In genomic region chr2:218399391-218400166, GRCh38 we compare ENCODE assay signal across 1 cellular context.
TF ChIP-seq lines count a peak whose summit lies in the region.

CTDSP1 (plus strand) TSS chr2:218399868; CDS start chr2:218400091, 223 bp downstream.

TF ChIP-seq in HepG2, 621 proteins besides CTCF, POLR2A, EP300 and RAD21 (continued from another document and continues in another):
- TF ChIP-seq ZBTB14 (CRISPR knock-in tag; IDR thresholded peaks at IDR 0.05) (no peak), ZNF484 (CRISPR knock-in tag; IDR thresholded peaks at IDR 0.05; ENCODE audit: borderline replicate concordance, low read depth) (no peak), ZNF761 (CRISPR knock-in tag; conservative IDR thresholded peaks at IDR 0.05) (no peak; the same call in 1 of the 2 replicates), ZNF644 (CRISPR knock-in tag; IDR thresholded peaks at IDR 0.05; ENCODE audit: low read depth) (no peak), SOX5 (CRISPR knock-in tag; IDR thresholded peaks at IDR 0.05; ENCODE audit: borderline replicate concordance) (peak; percentile 48), KIAA2018 (CRISPR knock-in tag; IDR thresholded peaks at IDR 0.05; ENCODE audit: borderline replicate concordance) (no peak), TAF1 (CRISPR knock-in tag; IDR thresholded peaks at IDR 0.05) (peak; percentile 66; the same call in 1 of the 2 replicates), GATAD2A (CRISPR knock-in tag; IDR thresholded peaks at IDR 0.05) (peak; percentile 48; the same call in 1 of the 2 replicates), ZFYVE20 (CRISPR knock-in tag; IDR thresholded peaks at IDR 0.05; ENCODE audit: borderline replicate concordance, low read depth) (no peak), ZBTB43 (CRISPR knock-in tag; conservative IDR thresholded peaks at IDR 0.05) (peak; percentile 55), MTA1 (CRISPR knock-in tag; IDR thresholded peaks at IDR 0.05; ENCODE audit: borderline replicate concordance) (no peak), ZBED4 (CRISPR knock-in tag; IDR thresholded peaks at IDR 0.05; ENCODE audit: borderline replicate concordance) (peak; percentile 98), ZNF780A (CRISPR knock-in tag; IDR thresholded peaks at IDR 0.05) (no peak), JUND (CRISPR knock-in tag; IDR thresholded peaks at IDR 0.05) (no peak; the same call in 1 of the 2 replicates), ZNF142 (CRISPR knock-in tag; IDR thresholded peaks at IDR 0.05) (peak; percentile 74; the same call in 1 of the 2 replicates), ZNF383 (CRISPR knock-in tag; IDR thresholded peaks at IDR 0.05; ENCODE audit: borderline replicate concordance) (no peak), ZNF772 (CRISPR knock-in tag; IDR thresholded peaks at IDR 0.05) (peak; percentile 79), GPBP1L1 (CRISPR knock-in tag; IDR thresholded peaks at IDR 0.05) (no peak), FOXK2 (IDR thresholded peaks at IDR 0.05) (no peak), ZNF879 (CRISPR knock-in tag; IDR thresholded peaks at IDR 0.05) (peak; percentile 84; the same call in 1 of the 2 replicates), ERF (CRISPR knock-in tag; IDR thresholded peaks at IDR 0.05) (peak; percentile 76), ELF4 (CRISPR knock-in tag; IDR thresholded peaks at IDR 0.05; ENCODE audit: borderline replicate concordance) (no peak), ATF4 (CRISPR knock-in tag; IDR thresholded peaks at IDR 0.05) (peak in 1 of 2 experiments; percentile 29; a peak in 1 of 4 replicates), MYC (CRISPR knock-in tag; IDR thresholded peaks at IDR 0.05; ENCODE audit: borderline replicate concordance) (peak; percentile 79), TBX2 (CRISPR knock-in tag; IDR thresholded peaks at IDR 0.05; ENCODE audit: borderline replicate concordance) (peak; percentile 49; the same call in 1 of the 2 replicates), ZNF589 (CRISPR knock-in tag; conservative IDR thresholded peaks at IDR 0.05) (no peak), BRD4 (CRISPR knock-in tag; IDR thresholded peaks at IDR 0.05) (peak; percentile 75), ZBTB33 (CRISPR knock-in tag; IDR thresholded peaks at IDR 0.05) (no peak; the same call in 1 of the 2 replicates), ZNF558 (CRISPR knock-in tag; IDR thresholded peaks at IDR 0.05; ENCODE audit: borderline replicate concordance) (peak; percentile 54; the same call in 1 of the 2 replicates)
